Comparison of ENCODE assay signal across 8 cellular contexts in genomic region chr7:98283127-98283886, GRCh38. TPM values are rescaled to one million over a fixed set of nuclear protein-coding genes. Genes with fewer than 3 reads are reported as not detected.
A peak's percentile ranks its signal among the peaks of the same experiment; 100 is the strongest.
DNase-seq lines count a peak whose midpoint lies in the region; ATAC-seq, FAIRE-seq and TF ChIP-seq lines count a peak whose summit lies in the region.

No MANE protein-coding gene starts in this region.

- no peak for TF ChIP-seq CTCF in endothelial cell of umbilical vein (IDR thresholded peaks at IDR 0.05; ENCODE audit: extremely low read depth in 1 of 2, insufficient read depth in 1 of 2, low read depth in 1 of 2, low read length in 2 of 2)
- no peak for TF ChIP-seq CTCF in natural killer cell (IDR thresholded peaks at IDR 0.05)

- no TSS peak for BruUV-seq in endothelial cell of umbilical vein (replicated peaks; lab: Mats Ljungman, UMichigan)

- H3K4me1 Mint-ChIP-seq in natural killer cell, result peaks cover 22 to 38% of the 10 kb centered on the region in 2 donors

- H3K4me2 ChIP-seq in endothelial cell of umbilical vein (ENCODE audit: insufficient read depth, low read length), result peak overlapping the region; percentile 87

- H3K36me3 ChIP-seq in endothelial cell of umbilical vein (ENCODE audit: control insufficient read depth in 2 of 2, extremely low read depth in 1 of 2, insufficient read depth in 2 of 2, low read length in 2 of 2), result peaks cover 2 to 23% of the 10 kb centered on the region in 2 experiments

- ATAC-seq in natural killer cell, result no peak
- no peak for ATAC-seq in HG03159 (IDR thresholded peaks at IDR 0.05; ENCODE audit: unreplicated experiment)

- no peaks in the 10 kb centered on the region for H3K36me3 Mint-ChIP-seq in natural killer cell

- CTCF ChIA-PET in endothelial cell of umbilical vein (lab: Charles Lee), result interaction anchor here (0.9 to 2.9 kb wide), 7 partner anchors 16 to 135 kb away, joined by 3 to 7 read pairs (median 4); partner anchors contain the start of gene BAIAP2L1

- peak; percentile 90 for FAIRE-seq in endothelial cell of umbilical vein (lab: Jason Lieb, UNC)

- DNase-seq in ELR (ENCODE audit: low read depth) (peak; percentile 78), RPMI7951 (ENCODE audit: low read depth) (peak; percentile 61), endothelial cell of umbilical vein (ENCODE audit: low read depth, low spot score) (peak; percentile 62), natural killer cell (no peak), LoVo (ENCODE audit: low spot score) (no peak), middle frontal gyrus (ENCODE audit: extremely low spot score, low spot score) (no peak)
- DNase-seq in stimulated activated CD4-positive, alpha-beta T cell treated with anti-CD3 and anti-CD28 coated beads, Interleukin-4, amount 100 ng/mL, for 4 hours, result no peak

- peak overlapping the region; percentile 87 for H3K9ac ChIP-seq in endothelial cell of umbilical vein (replicated peaks; ENCODE audit: extremely low read depth, insufficient read depth, low read length)

- H3K79me2 ChIP-seq in endothelial cell of umbilical vein (ENCODE audit: control insufficient read depth, insufficient read depth, low read length), result peaks cover 64% of the 10 kb centered on the region

- peak overlapping the region; percentile 20 to 95 (median 83) for H3K4me3 ChIP-seq in endothelial cell of umbilical vein (replicated peaks in 1 of 3; ENCODE audit: insufficient read depth in 1 of 3, low read depth in 1 of 3, low read length in 3 of 3)

- no peaks in the 10 kb centered on the region for H3K9me3 Mint-ChIP-seq in natural killer cell

- peak overlapping the region; percentile 72 for H3K27ac ChIP-seq in endothelial cell of umbilical vein (ENCODE audit: insufficient read depth, low read depth, low read length)

- H3K4me1 ChIP-seq in endothelial cell of umbilical vein (ENCODE audit: control insufficient read depth, extremely low read depth, insufficient read depth, low read length), result peaks cover 38% of the 10 kb centered on the region

- TF ChIP-seq POLR2A in endothelial cell of umbilical vein (IDR thresholded peaks at IDR 0.05; ENCODE audit: low read depth, low read length), result no peak

- POLR2A ChIA-PET in endothelial cell of umbilical vein (lab: Charles Lee), result interaction anchor here (0.5 kb wide), 1 partner anchor 31 kb away, joined by 4 read pairs; no protein-coding TSS in a partner anchor

- no peaks in the 10 kb centered on the region for H3K27me3 Mint-ChIP-seq in natural killer cell (ENCODE audit: low read depth in 2 of 2)

- dilution Hi-C loops in endothelial cell of umbilical vein (cut with MboI; ENCODE audit: extremely low pct_ligation_motif_present, low sequenced_read_pairs), result no loop called here

- no peaks in the 10 kb centered on the region for H4K20me1 ChIP-seq in endothelial cell of umbilical vein (replicated peaks; ENCODE audit: control insufficient read depth, extremely low read depth, insufficient read depth, low read length)

- H3K4me3 Mint-ChIP-seq in natural killer cell, result peak overlapping the region; percentile 80

- no peak overlapping the region for H2AFZ ChIP-seq in endothelial cell of umbilical vein (ENCODE audit: low read depth, low read length)

- H3K27ac Mint-ChIP-seq in natural killer cell, result peak overlapping the region; percentile 73 to 87

- H3K27me3 ChIP-seq in endothelial cell of umbilical vein (ENCODE audit: control insufficient read depth in 2 of 2, insufficient read depth in 2 of 2, low read length in 2 of 2), result no peaks in the 10 kb centered on the region

- intact Hi-C loops in endothelial cell of umbilical vein (cut with micrococcal nuclease), result loop anchor here (2.0 to 5.0 kb wide), 4 partner anchors 71 to 134 kb away; partner anchors contain the start of gene BAIAP2L1
- intact Hi-C loops in natural killer cell (cut with micrococcal nuclease), result no loop called here

- no peaks in the 10 kb centered on the region for H3K9me1 ChIP-seq in endothelial cell of umbilical vein (replicated peaks; ENCODE audit: control insufficient read depth, extremely low read depth, insufficient read depth, low read length)

- no peaks in the 10 kb centered on the region for H3K9me3 ChIP-seq in endothelial cell of umbilical vein (replicated peaks; ENCODE audit: control insufficient read depth, insufficient read depth, low read length)

TF ChIP-seq in endothelial cell of umbilical vein, 7 proteins besides CTCF, POLR2A, EP300 and RAD21:
- TF ChIP-seq EZH2 (IDR thresholded peaks at IDR 0.05; ENCODE audit: borderline replicate concordance, low read depth, low read length, severe bottlenecking), result no peak
- peak; percentile 38 for TF ChIP-seq POLR2AphosphoS5 (IDR thresholded peaks at IDR 0.05; ENCODE audit: insufficient read depth, low read depth, low read length)
- peak; percentile 22 for TF ChIP-seq FOS (IDR thresholded peaks at IDR 0.05; ENCODE audit: borderline replicate concordance, insufficient read depth, low read length)

RNA-seq across cellular contexts. Expression of gene BRI3, which starts 1.8 kb away (rescaled TPM):
- total RNA-seq in RPMI7951 (2014; rRNA removed; shearing (Covaris generic)), result 74.1 and 76.9 TPM in 2 replicates
- total RNA-seq in endothelial cell of umbilical vein, result 284 and 317 TPM in 2 replicates
- polyA plus RNA-seq in endothelial cell of umbilical vein, result 214 and 223 TPM in 2 replicates
- 168 and 172 TPM in 2 replicates for polyA plus RNA-seq in endothelial cell of umbilical vein (2011; cell fraction: cytosol; rRNA removed)
- 57.3 and 67.5 TPM in 2 replicates for polyA plus RNA-seq in endothelial cell of umbilical vein (2011; cell fraction: nucleus; rRNA removed)
- polyA plus RNA-seq in endothelial cell of umbilical vein (2012), result 224 and 245 TPM in 2 replicates
- polyA minus RNA-seq in endothelial cell of umbilical vein, result 93.6 and 113 TPM in 2 replicates
- polyA minus RNA-seq in endothelial cell of umbilical vein (2011; cell fraction: cytosol; rRNA and poly(A)+ RNA removed), result 39.4 TPM
- 41.2 and 44.6 TPM in 2 replicates for polyA minus RNA-seq in endothelial cell of umbilical vein (2011; cell fraction: nucleus; rRNA and poly(A)+ RNA removed)
- 10 to 100 TPM; 81.9 to 97.1 (median 90.0) TPM for total RNA-seq in natural killer cell

RNA-seq across cellular contexts. Expression of gene TECPR1, which starts 31.3 kb away (rescaled TPM):
- 7.1 and 7.4 TPM in 2 replicates for total RNA-seq in RPMI7951 (2014; rRNA removed; shearing (Covaris generic))
- total RNA-seq in endothelial cell of umbilical vein, result 84.9 and 97.5 TPM in 2 replicates
- 11.8 and 12.3 TPM in 2 replicates for polyA plus RNA-seq in endothelial cell of umbilical vein
- 10.2 and 11.5 TPM in 2 replicates for polyA plus RNA-seq in endothelial cell of umbilical vein (2011; cell fraction: cytosol; rRNA removed)
- polyA plus RNA-seq in endothelial cell of umbilical vein (2011; cell fraction: nucleus; rRNA removed), result 47.5 and 65.1 TPM in 2 replicates
- 30.2 and 32.1 TPM in 2 replicates for polyA plus RNA-seq in endothelial cell of umbilical vein (2012)
- 28.8 and 56.2 TPM in 2 replicates for polyA minus RNA-seq in endothelial cell of umbilical vein
- polyA minus RNA-seq in endothelial cell of umbilical vein (2011; cell fraction: cytosol; rRNA and poly(A)+ RNA removed), result 4.0 TPM
- polyA minus RNA-seq in endothelial cell of umbilical vein (2011; cell fraction: nucleus; rRNA and poly(A)+ RNA removed), result 28.0 and 44.2 TPM in 2 replicates
- 10 to 100 TPM; 68.8 to 76.7 (median 70.3) TPM for total RNA-seq in natural killer cell

Comparison
In these comparisons a context has a peak if more than half of its experiments do, and no peak if none do; other contexts are left out.
1. DNase-seq: peak in ELR (single experiment), RPMI7951 (single experiment) and endothelial cell of umbilical vein (single experiment); none in natural killer cell (single experiment), LoVo (single experiment), stimulated activated CD4-positive, alpha-beta T cell treated with anti-CD3 and anti-CD28 coated beads, Interleukin-4, amount 100 ng/mL, for 4 hours (0 of 2) and middle frontal gyrus (single experiment).